ENCODE assay signal across 24 cellular contexts in the genomic region with DNA sequence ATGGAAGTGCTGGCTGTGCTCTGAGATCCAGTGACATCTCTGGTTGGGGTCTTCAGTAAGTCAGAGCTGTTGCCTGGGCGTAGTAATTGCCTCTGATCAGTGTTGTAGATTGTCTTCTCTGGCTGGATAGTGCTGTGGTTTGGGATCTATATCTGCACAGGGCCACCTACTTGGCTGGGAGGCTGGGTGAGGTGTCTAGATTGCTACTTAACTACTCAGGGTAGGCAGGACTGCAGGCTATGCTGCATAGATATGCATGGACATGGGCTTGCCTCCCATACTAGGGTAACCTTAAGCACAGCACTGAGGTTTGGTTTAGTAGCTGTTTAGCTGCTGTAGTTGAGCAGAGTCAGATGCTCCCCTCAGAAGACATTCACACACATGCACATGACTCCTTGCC.
DNase-seq lines count a peak whose midpoint lies in the region; ATAC-seq, FAIRE-seq and TF ChIP-seq lines count a peak whose summit lies in the region.
"Had no signal": no experiment of that assay in that cellular context is flagged by ENCODE, and none has a peak within 500 bp of the region (broad histone marks: within the 10 kb centered on the region; RNA-seq: fewer than 3 reads in every experiment).

No MANE protein-coding gene starts in this region.

- FAIRE-seq in K562 (lab: Jason Lieb, UNC): peak; percentile 35
- FAIRE-seq: GM12878, GM19239 had no signal

- H3K9me3 ChIP-seq in K562 (replicated peaks; ENCODE audit: control insufficient read depth, insufficient read depth, low read depth, low read length): no peaks in the 10 kb centered on the region
- peaks cover 16% of the 10 kb centered on the region for H3K9me3 ChIP-seq in endodermal cell (ENCODE audit: control insufficient read depth, low read length)
- peaks cover 0 to 17% (median 6%) of the 10 kb centered on the region in 4 donors for H3K9me3 ChIP-seq in esophagus muscularis mucosa
- H3K9me3 ChIP-seq: BE2C had no signal

- 0 out of 2 replicates have a peak overlapping the region, but pooled peaks have one; percentile 53 for H3K4me2 ChIP-seq in K562 (ENCODE audit: insufficient read depth, low read length)
- H3K4me2 ChIP-seq: BLaER1 had no signal

- TF ChIP-seq RAD21 in K562 (CRISPR knock-in tag; conservative IDR thresholded peaks at IDR 0.05 in 1 of 2, IDR thresholded peaks at IDR 0.05 in 1 of 2): no peak

- DNase-seq in K562 (ENCODE audit: extremely low read depth in 1 of 4, low spot score in 3 of 4) (peak in 1 of 4 experiments; percentile 20), endodermal cell (no peak), chondrocyte (ENCODE audit: low spot score) (no peak), esophagus muscularis mucosa (ENCODE audit: extremely low spot score) (no peak), posterior vena cava (ENCODE audit: low spot score) (no peak)
- DNase-seq: 8988T; ACHN; BE2C; C1 segment of cervical spinal cord; CD4-positive, alpha-beta memory T cell; CD4-positive, CD25-positive, alpha-beta regulatory T cell; CD8-positive, alpha-beta memory T cell; COR-L47; DMS 273 treated with DMSO at 0.1 percent for 48 hours; DMS153; DMS53; DMS79; DND-41; EL; GDM1 had no signal

- TF ChIP-seq POLR2A in K562 (conservative IDR thresholded peaks at IDR 0.05) (no peak), esophagus muscularis mucosa (IDR thresholded peaks at IDR 0.05; ENCODE audit: low read depth) (no peak)

- intact Hi-C loops in K562 (cut with micrococcal nuclease) (no loop called here), esophagus muscularis mucosa (cut with DNase I) (no loop called here), posterior vena cava (cut with DNase I) (no loop called here)

- H3K79me2 ChIP-seq in K562 (ENCODE audit: control insufficient read depth, insufficient read depth, low read length): peaks cover 16% of the 10 kb centered on the region

- peak; percentile 65 for ATAC-seq in K562
- ATAC-seq: GM12878 had no signal

- BruUV-seq in K562 (replicated peaks; lab: Mats Ljungman, UMichigan): no TSS peak

- H3K4me3 Mint-ChIP-seq in endodermal cell (no peak overlapping the region), chondrocyte (ENCODE audit: unreplicated experiment) (no peak overlapping the region)
- H3K4me3 Mint-ChIP-seq: CD14-positive monocyte; CD4-positive, alpha-beta memory T cell; CD4-positive, CD25-positive, alpha-beta regulatory T cell; CD8-positive, alpha-beta memory T cell had no signal

- H3K27me3 Mint-ChIP-seq in endodermal cell (ENCODE audit: insufficient read depth): no peaks in the 10 kb centered on the region
- peaks cover 4% of the 10 kb centered on the region for H3K27me3 Mint-ChIP-seq in chondrocyte (ENCODE audit: low read depth)
- H3K27me3 Mint-ChIP-seq: CD4-positive, CD25-positive, alpha-beta regulatory T cell had no signal

- peaks cover 13 to 19% of the 10 kb centered on the region in 2 experiments; a peak in 4 of 5 replicates for H3K4me1 ChIP-seq in K562 (replicated peaks in 1 of 2; ENCODE audit: control insufficient read depth in 2 of 2, insufficient read depth in 2 of 2, low read length in 2 of 2)
- peaks cover 3% of the 10 kb centered on the region for H3K4me1 ChIP-seq in endodermal cell (ENCODE audit: control insufficient read depth, insufficient read depth, low read length)
- no peaks in the 10 kb centered on the region for H3K4me1 ChIP-seq in esophagus muscularis mucosa
- H3K4me1 ChIP-seq: BE2C, BLaER1 had no signal

- peak overlapping the region; percentile 57; the same call in 1 of the 3 replicates for H3K27ac ChIP-seq in K562 (ENCODE audit: extremely low read depth, low read depth, low read length)
- no peak overlapping the region for H3K27ac ChIP-seq in endodermal cell (ENCODE audit: low read depth, low read length)
- H3K27ac ChIP-seq in esophagus muscularis mucosa (replicated peaks in 1 of 4): no peak overlapping the region
- H3K27ac ChIP-seq: BLaER1 had no signal

- H3K9ac ChIP-seq in K562 (ENCODE audit: insufficient read depth in 1 of 2, low read depth in 2 of 2, low read length in 2 of 2): peak overlapping the region in 1 of 2 experiments; percentile 72; a peak in 1 of 4 replicates
- H3K9ac ChIP-seq in endodermal cell (ENCODE audit: extremely low read depth, low read length, poor library complexity, severe bottlenecking): no peak overlapping the region
- H3K9ac ChIP-seq: BLaER1 had no signal

- WGBS in K562 (ENCODE audit: insufficient coverage, low coverage, missing lambda C conversion rate): 18% methylated on average over 1 of the region's 1 CpG
- 90% methylated on average over 1 of the region's 1 CpG; no CpG with 5 or more reads in 1 of the 2 experiments for WGBS in endodermal cell (ENCODE audit: insufficient coverage in 1 of 2, insufficient read length in 1 of 2), 2 experiments
- 60% methylated on average over 1 of the region's 1 CpG for WGBS in esophagus muscularis mucosa

- H3K4me1 Mint-ChIP-seq in endodermal cell (peaks cover 20% of the 10 kb centered on the region), chondrocyte (ENCODE audit: low read depth) (no peaks in the 10 kb centered on the region)
- H3K4me1 Mint-ChIP-seq: CD14-positive monocyte; CD4-positive, alpha-beta memory T cell; CD4-positive, CD25-positive, alpha-beta regulatory T cell; CD8-positive, alpha-beta memory T cell had no signal

- H3K9me3 Mint-ChIP-seq in endodermal cell (peaks cover 10% of the 10 kb centered on the region), chondrocyte (ENCODE audit: low read depth) (peaks cover 31% of the 10 kb centered on the region)

- H3K27ac Mint-ChIP-seq in endodermal cell (peak overlapping the region; percentile 74), chondrocyte (ENCODE audit: unreplicated experiment) (no peak overlapping the region)
- H3K27ac Mint-ChIP-seq: CD14-positive monocyte; CD4-positive, alpha-beta memory T cell; CD4-positive, CD25-positive, alpha-beta regulatory T cell; CD8-positive, alpha-beta memory T cell had no signal

- H3K27me3 ChIP-seq in K562 (ENCODE audit: control insufficient read depth in 2 of 2, insufficient read depth in 2 of 2, low read length in 2 of 2) (no peaks in the 10 kb centered on the region), endodermal cell (ENCODE audit: control insufficient read depth, insufficient read depth, low read length, poor library complexity, severe bottlenecking) (no peaks in the 10 kb centered on the region), esophagus muscularis mucosa (no peaks in the 10 kb centered on the region)
- H3K27me3 ChIP-seq: BLaER1 had no signal

- TF ChIP-seq EP300 in K562 (IDR thresholded peaks at IDR 0.05; ENCODE audit: low read length) (no peak), esophagus muscularis mucosa (IDR thresholded peaks at IDR 0.05) (no peak)

- H3K36me3 Mint-ChIP-seq in endodermal cell (ENCODE audit: low read depth) (peaks cover 69% of the 10 kb centered on the region), chondrocyte (ENCODE audit: low read depth) (no peaks in the 10 kb centered on the region)
- H3K36me3 Mint-ChIP-seq: CD14-positive monocyte; CD4-positive, CD25-positive, alpha-beta regulatory T cell had no signal

- POLR2A ChIA-PET in K562 (lab: Yijun Ruan, JAX): interaction anchor here (0.8 to 2.1 kb wide), 4 partner anchors 10 to 98 kb away, joined by 3 to 11 read pairs (median 4); no protein-coding TSS in a partner anchor

- in situ Hi-C loops in K562 (cut with MboI): no loop called here

- H3K4me3 ChIP-seq in K562 (no peak overlapping the region), endodermal cell (ENCODE audit: low read length) (no peak overlapping the region), esophagus muscularis mucosa (no peak overlapping the region)
- H3K4me3 ChIP-seq: BLaER1, GM12878 had no signal

- CTCF ChIA-PET in K562 (lab: Yijun Ruan, JAX; ENCODE audit: low intra/inter-chr PET ratio): no interaction called here

- no peak for TF ChIP-seq CTCF in K562 (IDR thresholded peaks at IDR 0.05 in 2 of 3, conservative IDR thresholded peaks at IDR 0.05 in 1 of 3; ENCODE audit: insufficient read depth in 2 of 3, low read depth in 1 of 3, low read length in 3 of 3)
- no peak for TF ChIP-seq CTCF in endodermal cell (conservative IDR thresholded peaks at IDR 0.05)
- TF ChIP-seq CTCF in chondrocyte (IDR thresholded peaks at IDR 0.05): no peak
- no peak for TF ChIP-seq CTCF in esophagus muscularis mucosa (IDR thresholded peaks at IDR 0.05)

- H2AFZ ChIP-seq in K562 (ENCODE audit: low read depth, low read length): no peak overlapping the region

- H4K20me1 ChIP-seq in K562 (replicated peaks; ENCODE audit: control insufficient read depth, insufficient read depth, low read length): no peaks in the 10 kb centered on the region
- H4K20me1 ChIP-seq: BLaER1 had no signal

- H3K9me1 ChIP-seq in K562 (ENCODE audit: control insufficient read depth, insufficient read depth, low read length): no peaks in the 10 kb centered on the region

- H3K36me3 ChIP-seq in K562 (ENCODE audit: control insufficient read depth, insufficient read depth, low read length) (peaks cover 75% of the 10 kb centered on the region), endodermal cell (ENCODE audit: control insufficient read depth, insufficient read depth, low read length) (peaks cover 36% of the 10 kb centered on the region), esophagus muscularis mucosa (no peaks in the 10 kb centered on the region)
- H3K36me3 ChIP-seq: BE2C, BLaER1 had no signal

TF ChIP-seq in K562, 482 proteins besides CTCF, POLR2A, EP300 and RAD21:
- TF ChIP-seq PREB (CRISPR knock-in tag; IDR thresholded peaks at IDR 0.05): no peak
- TF ChIP-seq, protein P1, sequence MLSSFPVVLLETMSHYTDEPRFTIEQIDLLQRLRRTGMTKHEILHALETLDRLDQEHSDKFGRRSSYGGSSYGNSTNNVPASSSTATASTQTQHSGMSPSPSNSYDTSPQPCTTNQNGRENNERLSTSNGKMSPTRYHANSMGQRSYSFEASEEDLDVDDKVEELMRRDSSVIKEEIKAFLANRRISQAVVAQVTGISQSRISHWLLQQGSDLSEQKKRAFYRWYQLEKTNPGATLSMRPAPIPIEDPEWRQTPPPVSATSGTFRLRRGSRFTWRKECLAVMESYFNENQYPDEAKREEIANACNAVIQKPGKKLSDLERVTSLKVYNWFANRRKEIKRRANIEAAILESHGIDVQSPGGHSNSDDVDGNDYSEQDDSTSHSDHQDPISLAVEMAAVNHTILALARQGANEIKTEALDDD (IDR thresholded peaks at IDR 0.05): peak; percentile 89
